8 cellular contexts compared by ENCODE assay signal in the genomic region with DNA sequence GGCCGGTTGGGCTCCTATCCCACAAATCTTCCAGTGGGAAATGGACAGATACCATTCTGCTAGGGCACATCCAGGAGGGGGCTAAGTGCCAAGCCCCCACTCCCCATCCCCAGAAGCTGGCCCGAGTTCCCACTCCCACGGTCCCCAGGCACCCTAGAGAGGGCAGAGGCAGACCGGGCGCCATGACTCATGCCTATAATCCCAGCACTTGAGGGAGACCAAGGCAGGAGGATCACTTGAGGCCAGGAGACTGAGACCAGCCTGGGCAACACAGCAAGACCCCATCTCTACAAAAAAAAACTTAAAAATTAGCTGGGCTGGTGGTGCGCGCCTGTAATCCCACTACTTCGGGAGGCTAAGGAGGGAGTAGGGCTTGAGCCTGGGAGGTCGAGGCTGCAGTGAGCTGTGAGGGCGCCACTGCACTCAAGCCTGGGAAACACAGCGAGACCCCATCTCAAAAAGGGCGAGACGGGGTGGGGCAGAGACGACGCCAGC. TPM values are rescaled to one million over a fixed set of nuclear protein-coding genes. Genes with fewer than 3 reads are reported as not detected.
DNase-seq lines count a peak whose midpoint lies in the region; ATAC-seq, FAIRE-seq and TF ChIP-seq lines count a peak whose summit lies in the region.

No MANE protein-coding gene starts in this region.

- H3K79me2 ChIP-seq in astrocyte (ENCODE audit: insufficient read depth, low read length) = peaks cover 55% of the 10 kb centered on the region

- H3K36me3 ChIP-seq in astrocyte (ENCODE audit: insufficient read depth, low read length) (peaks cover 4% of the 10 kb centered on the region), liver (ENCODE audit: control insufficient read depth in 4 of 4, insufficient read depth in 3 of 4, low read depth in 1 of 4, low read length in 3 of 4) (no peaks in the 10 kb centered on the region), tibial artery (no peaks in the 10 kb centered on the region)

- H3K27ac Mint-ChIP-seq in astrocyte (ENCODE audit: unreplicated experiment) = peak overlapping the region; percentile 66

- intact Hi-C loops in tibial artery (cut with DNase I; ENCODE audit: low total_unique reads) = loop anchor here (5.0 kb wide), 1 partner anchor 81 kb away; no protein-coding TSS in a partner anchor
- intact Hi-C loops in head of caudate nucleus (cut with DNase I) = loop anchor here (10.0 kb wide), 1 partner anchor 118 kb away; no protein-coding TSS in a partner anchor

- peaks cover 53% of the 10 kb centered on the region for H4K20me1 ChIP-seq in astrocyte (ENCODE audit: insufficient read depth, low read length)

- peaks cover 9% of the 10 kb centered on the region for H3K9me3 Mint-ChIP-seq in astrocyte (ENCODE audit: unreplicated experiment)

- peaks cover 8% of the 10 kb centered on the region for H3K4me1 ChIP-seq in astrocyte (ENCODE audit: insufficient read depth, low read length)
- peaks cover 3 to 17% (median 7%) of the 10 kb centered on the region in 4 donors for H3K4me1 ChIP-seq in liver (ENCODE audit: control insufficient read depth in 4 of 4, insufficient read depth in 4 of 4, low read length in 3 of 4)
- H3K4me1 ChIP-seq in tibial artery = peaks cover 0 to 31% (median 18%) of the 10 kb centered on the region in 4 donors

- H2AFZ ChIP-seq in astrocyte (ENCODE audit: low read depth, low read length) = no peak overlapping the region

- H3K4me1 Mint-ChIP-seq in astrocyte (ENCODE audit: low read depth, unreplicated experiment) = peaks cover 18% of the 10 kb centered on the region

- H3K9ac ChIP-seq in astrocyte (ENCODE audit: low read length) (peak overlapping the region; percentile 84), liver (ENCODE audit: low read depth in 1 of 2, low read length in 2 of 2) (no peak overlapping the region)

- no peak for TF ChIP-seq CTCF in astrocyte (IDR thresholded peaks at IDR 0.05; ENCODE audit: insufficient read depth, low read depth, low read length)
- TF ChIP-seq CTCF in liver (IDR thresholded peaks at IDR 0.05; ENCODE audit: low read depth, low read length, missing input control) = no peak
- TF ChIP-seq CTCF in tibial artery (IDR thresholded peaks at IDR 0.05) = no peak

- H3K4me3 Mint-ChIP-seq in astrocyte (ENCODE audit: unreplicated experiment) = peak overlapping the region; percentile 92

- no peaks in the 10 kb centered on the region for H3K27me3 Mint-ChIP-seq in astrocyte (ENCODE audit: low read depth, unreplicated experiment)

- H3K36me3 Mint-ChIP-seq in astrocyte (ENCODE audit: low read depth, unreplicated experiment) = peaks cover 7% of the 10 kb centered on the region

- no peak for ATAC-seq in GM21367 (IDR thresholded peaks at IDR 0.05; ENCODE audit: unreplicated experiment)

- no peak for FAIRE-seq in astrocyte (lab: Jason Lieb, UNC)

- DNase-seq in activated CD4-positive, alpha-beta T cell treated with anti-CD3 and anti-CD28 coated beads for 48 hours = peak; percentile 12
- no peak for DNase-seq in activated CD4-positive, alpha-beta T cell treated with anti-CD3 and anti-CD28 coated beads, Interleukin-2, amount 50 U/mL, for 48 hours
- DNase-seq in astrocyte (ENCODE audit: low read depth) (no peak), tibial artery (no peak), T1000 (lab: John Stamatoyannopoulos, UW) (no peak), head of caudate nucleus (no peak)

- WGBS in liver = 62% methylated on average over 15 of the region's 15 CpGs

- H3K9me3 ChIP-seq in astrocyte (ENCODE audit: insufficient read depth, low read depth, low read length) (no peaks in the 10 kb centered on the region), liver (ENCODE audit: control insufficient read depth in 4 of 4, low read length in 3 of 4) (no peaks in the 10 kb centered on the region), tibial artery (no peaks in the 10 kb centered on the region)

- peak overlapping the region; percentile 93 for H3K4me2 ChIP-seq in astrocyte (ENCODE audit: low read length)

- peak overlapping the region; percentile 67 for H3K4me3 ChIP-seq in astrocyte (ENCODE audit: insufficient read depth, low read depth, low read length)
- H3K4me3 ChIP-seq in liver (ENCODE audit: low read depth in 1 of 3, low read length in 3 of 3) = peak overlapping the region in 2 of 3 donors; percentile 70 to 87
- peak overlapping the region; percentile 69 to 75 for H3K4me3 ChIP-seq in tibial artery

- H3K27ac ChIP-seq in astrocyte (ENCODE audit: low read depth, low read length) (no peak overlapping the region), liver (ENCODE audit: low read depth in 1 of 2, low read length in 2 of 2) (no peak overlapping the region), tibial artery (peak overlapping the region; percentile 68 to 71)

- no peak for TF ChIP-seq RAD21 in liver (IDR thresholded peaks at IDR 0.05)

- no peaks in the 10 kb centered on the region for H3K27me3 ChIP-seq in astrocyte (ENCODE audit: insufficient read depth, low read length)
- no peaks in the 10 kb centered on the region for H3K27me3 ChIP-seq in liver (ENCODE audit: control insufficient read depth in 4 of 4, insufficient read depth in 4 of 4, low read length in 3 of 4)
- no peaks in the 10 kb centered on the region for H3K27me3 ChIP-seq in tibial artery

TF ChIP-seq in liver, 16 proteins besides CTCF, POLR2A, EP300 and RAD21:
- TF ChIP-seq, protein P1, sequence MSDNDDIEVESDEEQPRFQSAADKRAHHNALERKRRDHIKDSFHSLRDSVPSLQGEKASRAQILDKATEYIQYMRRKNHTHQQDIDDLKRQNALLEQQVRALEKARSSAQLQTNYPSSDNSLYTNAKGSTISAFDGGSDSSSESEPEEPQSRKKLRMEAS (IDR thresholded peaks at IDR 0.05) = no peak
- TF ChIP-seq, protein P2, sequence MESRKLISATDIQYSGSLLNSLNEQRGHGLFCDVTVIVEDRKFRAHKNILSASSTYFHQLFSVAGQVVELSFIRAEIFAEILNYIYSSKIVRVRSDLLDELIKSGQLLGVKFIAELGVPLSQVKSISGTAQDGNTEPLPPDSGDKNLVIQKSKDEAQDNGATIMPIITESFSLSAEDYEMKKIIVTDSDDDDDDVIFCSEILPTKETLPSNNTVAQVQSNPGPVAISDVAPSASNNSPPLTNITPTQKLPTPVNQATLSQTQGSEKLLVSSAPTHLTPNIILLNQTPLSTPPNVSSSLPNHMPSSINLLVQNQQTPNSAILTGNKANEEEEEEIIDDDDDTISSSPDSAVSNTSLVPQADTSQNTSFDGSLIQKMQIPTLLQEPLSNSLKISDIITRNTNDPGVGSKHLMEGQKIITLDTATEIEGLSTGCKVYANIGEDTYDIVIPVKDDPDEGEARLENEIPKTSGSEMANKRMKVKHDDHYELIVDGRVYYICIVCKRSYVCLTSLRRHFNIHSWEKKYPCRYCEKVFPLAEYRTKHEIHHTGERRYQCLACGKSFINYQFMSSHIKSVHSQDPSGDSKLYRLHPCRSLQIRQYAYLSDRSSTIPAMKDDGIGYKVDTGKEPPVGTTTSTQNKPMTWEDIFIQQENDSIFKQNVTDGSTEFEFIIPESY (IDR thresholded peaks at IDR 0.05) = no peak

RNA-seq across cellular contexts. Expression of a gene that starts 0.9 kb away (rescaled TPM):
- 67.2 and 72.7 TPM in 2 replicates for total RNA-seq in astrocyte
- 10 to 100 TPM; 10.9 to 19.0 TPM for total RNA-seq in liver
- 10 to 100 TPM in 1 of 2 donors, 1 to 10 TPM in 1; 3.7 to 11.6 TPM for polyA plus RNA-seq in liver

Comparison
In these comparisons a context has a peak if more than half of its experiments do, and no peak if none do; other contexts are left out.
1. H3K27ac ChIP-seq: peak in tibial artery (2 of 2); none in astrocyte (single experiment) and liver (0 of 2).
2. Peak in every context shown above with its lines, with median percentiles within 50 percentile points of each other: H3K4me3 ChIP-seq.